Comparison of ENCODE assay signal across 33 cellular contexts in genomic region chr1:247923941-247924340, GRCh38. TPM values are rescaled to one million over a fixed set of nuclear protein-coding genes. Genes with fewer than 3 reads are reported as not detected.
"Had no signal": no experiment of that assay in that cellular context is flagged by ENCODE, and none has a peak within 500 bp of the region (broad histone marks: within the 10 kb centered on the region; RNA-seq: fewer than 3 reads in every experiment).

No MANE protein-coding gene starts in this region.

- H3K27ac ChIP-seq: left ventricle myocardium inferior, ovary, right atrium auricular region, right lobe of liver, stomach, testis, thyroid gland, upper lobe of right lung had no signal

- DNase-seq: hippocampal formation; immature natural killer cell; left ventricle myocardium inferior; midbrain; mucosa of descending colon; naive thymus-derived CD4-positive, alpha-beta T cell; ovary; right lobe of liver; stimulated activated CD4-positive, alpha-beta T cell treated with anti-CD3 and anti-CD28 coated beads, Interleukin-1b, Interleukin-23, amount 100 ng/mL, for 48 hours; stimulated activated CD4-positive, alpha-beta T cell treated with anti-CD3 and anti-CD28 coated beads, Interleukin-2, amount 100 ng/mL, for 48 hours; stimulated activated CD4-positive, alpha-beta T cell treated with anti-CD3 and anti-CD28 coated beads, Interleukin-4, amount 100 ng/mL, for 4 hours; stimulated activated CD8-positive, alpha-beta memory T cell treated with anti-CD3 and anti-CD28 coated beads, Interleukin-4, amount 100 ng/mL, for 48 hours; stimulated activated naive CD8-positive, alpha-beta T cell treated with anti-CD3 and anti-CD28 coated beads, Interleukin-15, Interleukin-2, amounts not matched to agents 100 U/mL and 50 U/mL, for 24 hours; stomach; testis; thyroid gland; trophoblast cell; upper lobe of right lung had no signal

- ATAC-seq: mucosa of descending colon; naive thymus-derived CD4-positive, alpha-beta T cell; natural killer cell treated with Interleukin-12 subunit alpha and Interleukin-12 subunit beta and Interleukin-15 and Interleukin-18, amount 100 ng/mL, for 72 hours; right lobe of liver; stimulated activated memory B cell treated with anti-CD40 and anti-IgM and Interleukin-4, amounts not matched to agents 10 μg/mL and 1 μg/mL and 100 μg/mL, for 72 hours; stimulated activated naive CD8-positive, alpha-beta T cell treated with anti-CD3 and anti-CD28 coated beads, Interleukin-15, Interleukin-2, amounts not matched to agents 100 U/mL and 50 U/mL, for 24 hours; upper lobe of right lung had no signal

- H3K27me3 ChIP-seq: ovary, right atrium auricular region, right lobe of liver, stomach, testis, thyroid gland, upper lobe of right lung had no signal

- H3K36me3 ChIP-seq: left ventricle myocardium inferior, ovary, right atrium auricular region, right lobe of liver, stomach, thyroid gland, upper lobe of right lung had no signal

- H3K4me1 Mint-ChIP-seq: immature natural killer cell; naive thymus-derived CD4-positive, alpha-beta T cell; stimulated activated memory B cell treated with anti-CD40 and anti-IgM and Interleukin-4, amounts not matched to agents 10 μg/mL and 1 μg/mL and 100 μg/mL, for 72 hours had no signal

- H3K27me3 Mint-ChIP-seq: progenitor cell of endocrine pancreas; stimulated activated memory B cell treated with anti-CD40 and anti-IgM and Interleukin-4, amounts not matched to agents 10 μg/mL and 1 μg/mL and 100 μg/mL, for 72 hours had no signal

- H3K4me3 Mint-ChIP-seq: immature natural killer cell; naive thymus-derived CD4-positive, alpha-beta T cell; natural killer cell treated with Interleukin-12 subunit alpha and Interleukin-12 subunit beta and Interleukin-15 and Interleukin-18, amount 100 ng/mL, for 72 hours; stimulated activated memory B cell treated with anti-CD40 and anti-IgM and Interleukin-4, amounts not matched to agents 10 μg/mL and 1 μg/mL and 100 μg/mL, for 72 hours had no signal

- H3K4me1 ChIP-seq: left ventricle myocardium inferior, right atrium auricular region, right lobe of liver, stomach, testis, thyroid gland, upper lobe of right lung had no signal

- H3K9me3 ChIP-seq: left ventricle myocardium inferior, mucosa of descending colon, ovary, right atrium auricular region, right lobe of liver, stomach, testis, thyroid gland, upper lobe of right lung had no signal

- H3K9me3 Mint-ChIP-seq: immature natural killer cell; naive thymus-derived CD4-positive, alpha-beta T cell; natural killer cell treated with Interleukin-12 subunit alpha and Interleukin-12 subunit beta and Interleukin-15 and Interleukin-18, amount 100 ng/mL, for 72 hours; stimulated activated memory B cell treated with anti-CD40 and anti-IgM and Interleukin-4, amounts not matched to agents 10 μg/mL and 1 μg/mL and 100 μg/mL, for 72 hours had no signal

- H3K4me3 ChIP-seq: left ventricle myocardium inferior, lung, mucosa of descending colon, ovary, right atrium auricular region, right lobe of liver, smooth muscle cell, stomach, testis, thyroid gland, upper lobe of right lung had no signal

- H3K36me3 Mint-ChIP-seq: immature natural killer cell; naive thymus-derived CD4-positive, alpha-beta T cell; natural killer cell treated with Interleukin-12 subunit alpha and Interleukin-12 subunit beta and Interleukin-15 and Interleukin-18, amount 100 ng/mL, for 72 hours; stimulated activated memory B cell treated with anti-CD40 and anti-IgM and Interleukin-4, amounts not matched to agents 10 μg/mL and 1 μg/mL and 100 μg/mL, for 72 hours had no signal

- H3K4me2 ChIP-seq: smooth muscle cell had no signal

- H3K27ac Mint-ChIP-seq: immature natural killer cell; naive thymus-derived CD4-positive, alpha-beta T cell; natural killer cell treated with Interleukin-12 subunit alpha and Interleukin-12 subunit beta and Interleukin-15 and Interleukin-18, amount 100 ng/mL, for 72 hours; progenitor cell of endocrine pancreas; stimulated activated memory B cell treated with anti-CD40 and anti-IgM and Interleukin-4, amounts not matched to agents 10 μg/mL and 1 μg/mL and 100 μg/mL, for 72 hours had no signal

RNA-seq across cellular contexts. Expression of gene OR2AJ1, which starts 0.7 kb away (rescaled TPM):
- total RNA-seq: kidney epithelial cell; left ventricle myocardium inferior; lower leg skin; lung; mesenteric fat pad; mucosa of descending colon; myocyte; naive thymus-derived CD4-positive, alpha-beta T cell; natural killer cell treated with Interleukin-12 subunit alpha and Interleukin-12 subunit beta and Interleukin-15 and Interleukin-18, amount 100 ng/mL, for 72 hours; omental fat pad; ovary; progenitor cell of endocrine pancreas; pulmonary artery endothelial cell; renal cortical epithelial cell; right atrium auricular region; right lobe of liver; skeletal muscle tissue; smooth muscle cell; upper lobe of right lung had no signal
- polyA plus RNA-seq: immature natural killer cell; lung; naive thymus-derived CD4-positive, alpha-beta T cell; neural cell; ovary; smooth muscle cell; stomach had no signal

RNA-seq across cellular contexts. Expression of gene OR2T8, which starts 3.9 kb away (rescaled TPM):
- total RNA-seq: kidney epithelial cell; left ventricle myocardium inferior; mesenteric fat pad; mucosa of descending colon; myocyte; naive thymus-derived CD4-positive, alpha-beta T cell; natural killer cell treated with Interleukin-12 subunit alpha and Interleukin-12 subunit beta and Interleukin-15 and Interleukin-18, amount 100 ng/mL, for 72 hours; omental fat pad; ovary; progenitor cell of endocrine pancreas; pulmonary artery endothelial cell; renal cortical epithelial cell; right atrium auricular region; right lobe of liver; skeletal muscle tissue; smooth muscle cell; stomach; upper lobe of right lung had no signal
- polyA plus RNA-seq: immature natural killer cell; naive thymus-derived CD4-positive, alpha-beta T cell; neural cell; ovary; smooth muscle cell; stomach had no signal

RNA-seq across cellular contexts. Expression of gene OR2L8, which starts 24.7 kb away (rescaled TPM):
- total RNA-seq: kidney epithelial cell, left ventricle myocardium inferior, lower leg skin, lung, mesenteric fat pad, mucosa of descending colon, myocyte, omental fat pad, progenitor cell of endocrine pancreas, pulmonary artery endothelial cell, right atrium auricular region, right lobe of liver, skeletal muscle tissue, smooth muscle cell, stomach, upper lobe of right lung had no signal
- polyA plus RNA-seq: immature natural killer cell; lung; naive thymus-derived CD4-positive, alpha-beta T cell; neural cell; ovary; smooth muscle cell; stomach had no signal

RNA-seq across cellular contexts. Expression of gene OR2W3, which starts 28.6 kb away (rescaled TPM):
- total RNA-seq: left ventricle myocardium inferior, mesenteric fat pad, myocyte, smooth muscle cell had no signal
- polyA plus RNA-seq: naive thymus-derived CD4-positive, alpha-beta T cell; neural cell; smooth muscle cell had no signal

RNA-seq across cellular contexts. Expression of gene OR2AK2, which starts 41.1 kb away (rescaled TPM):
- total RNA-seq: kidney epithelial cell; left ventricle myocardium inferior; lower leg skin; lung; mesenteric fat pad; mucosa of descending colon; myocyte; natural killer cell treated with Interleukin-12 subunit alpha and Interleukin-12 subunit beta and Interleukin-15 and Interleukin-18, amount 100 ng/mL, for 72 hours; omental fat pad; progenitor cell of endocrine pancreas; pulmonary artery endothelial cell; renal cortical epithelial cell; right atrium auricular region; right lobe of liver; skeletal muscle tissue; smooth muscle cell; stomach; upper lobe of right lung had no signal
- polyA plus RNA-seq: immature natural killer cell; lung; naive thymus-derived CD4-positive, alpha-beta T cell; neural cell; ovary; smooth muscle cell; stomach had no signal
